In the genomic region with DNA sequence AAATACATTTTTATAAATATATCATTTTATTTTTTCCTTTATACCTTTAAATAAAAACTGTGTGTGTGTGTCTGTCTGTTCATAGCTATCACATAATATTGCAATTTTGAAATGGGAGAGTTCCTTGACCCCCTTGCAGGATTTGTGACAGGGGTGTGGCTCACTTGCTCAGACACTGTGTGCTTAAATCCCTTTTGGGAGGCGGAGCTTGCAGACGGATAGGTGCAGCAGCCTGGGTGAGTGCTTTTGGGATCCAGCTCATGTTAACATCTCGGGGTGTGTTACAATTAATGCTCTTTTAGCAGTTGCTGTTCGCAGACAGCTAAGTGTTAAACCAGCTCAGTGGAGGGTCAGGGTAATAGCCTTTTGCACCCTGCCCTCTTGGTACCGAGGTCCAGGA, we compare ENCODE assay signal across 25 cellular contexts.
"Had no signal": no experiment of that assay in that cellular context is flagged by ENCODE, and none has a peak within 500 bp of the region (broad histone marks: within the 10 kb centered on the region; RNA-seq: fewer than 3 reads in every experiment).

No MANE protein-coding gene starts in this region.

- H3K36me3 ChIP-seq: colonic mucosa, esophagus muscularis mucosa, esophagus squamous epithelium, gastrocnemius medialis, gastroesophageal sphincter, heart left ventricle, heart right ventricle had no signal

- H3K27ac ChIP-seq: colonic mucosa, coronary artery, dorsolateral prefrontal cortex, epithelial cell of prostate, esophagus muscularis mucosa, esophagus squamous epithelium, foreskin keratinocyte, gastrocnemius medialis, gastroesophageal sphincter, heart left ventricle, heart right ventricle had no signal

- H3K27ac Mint-ChIP-seq: dendritic cell treated with granulocyte-macrophage colony-stimulating factor and Interleukin-4, amounts not matched to agents 40 ng/mL and 50 ng/mL, for 4 days; effector memory CD8-positive, alpha-beta T cell; endodermal cell had no signal

- H3K4me3 Mint-ChIP-seq: dendritic cell treated with granulocyte-macrophage colony-stimulating factor and Interleukin-4, amounts not matched to agents 40 ng/mL and 50 ng/mL, for 4 days; effector memory CD8-positive, alpha-beta T cell; endodermal cell had no signal

- H3K4me3 ChIP-seq: colonic mucosa, coronary artery, dorsolateral prefrontal cortex, esophagus muscularis mucosa, esophagus squamous epithelium, gastrocnemius medialis, gastroesophageal sphincter, heart left ventricle, heart right ventricle had no signal

- H3K4me1 ChIP-seq: colonic mucosa, esophagus muscularis mucosa, esophagus squamous epithelium, foreskin keratinocyte, gastrocnemius medialis, gastroesophageal sphincter, heart left ventricle had no signal

- H3K27me3 Mint-ChIP-seq: dendritic cell treated with granulocyte-macrophage colony-stimulating factor and Interleukin-4, amounts not matched to agents 40 ng/mL and 50 ng/mL, for 4 days; effector memory CD8-positive, alpha-beta T cell had no signal

- ATAC-seq: effector memory CD8-positive, alpha-beta T cell; esophagus mucosa; foreskin keratinocyte; gastrocnemius medialis; gastroesophageal sphincter; heart left ventricle; heart right ventricle had no signal

- H3K9me3 ChIP-seq: colonic mucosa, esophagus squamous epithelium, gastrocnemius medialis had no signal

- DNase-seq: colonic mucosa; cortex of kidney; dermis blood vessel endothelial cell; dorsolateral prefrontal cortex; effector CD4-positive, alpha-beta T cell; effector CD8-positive, alpha-beta T cell; effector memory CD4-positive, alpha-beta T cell; effector memory CD8-positive, alpha-beta T cell; endodermal cell; erythroblast; esophagus squamous epithelium; foreskin fibroblast; foreskin keratinocyte; foreskin melanocyte; gastrocnemius medialis; glutamatergic neuron; head of caudate nucleus; heart left ventricle; heart right ventricle had no signal

- H3K27me3 ChIP-seq: colonic mucosa, esophagus muscularis mucosa, esophagus squamous epithelium, foreskin keratinocyte, gastrocnemius medialis, gastroesophageal sphincter, heart left ventricle, heart right ventricle had no signal

- H3K9me3 Mint-ChIP-seq: dendritic cell treated with granulocyte-macrophage colony-stimulating factor and Interleukin-4, amounts not matched to agents 40 ng/mL and 50 ng/mL, for 4 days had no signal
